ENCODE assay signal across 8 cellular contexts in the genomic region with DNA sequence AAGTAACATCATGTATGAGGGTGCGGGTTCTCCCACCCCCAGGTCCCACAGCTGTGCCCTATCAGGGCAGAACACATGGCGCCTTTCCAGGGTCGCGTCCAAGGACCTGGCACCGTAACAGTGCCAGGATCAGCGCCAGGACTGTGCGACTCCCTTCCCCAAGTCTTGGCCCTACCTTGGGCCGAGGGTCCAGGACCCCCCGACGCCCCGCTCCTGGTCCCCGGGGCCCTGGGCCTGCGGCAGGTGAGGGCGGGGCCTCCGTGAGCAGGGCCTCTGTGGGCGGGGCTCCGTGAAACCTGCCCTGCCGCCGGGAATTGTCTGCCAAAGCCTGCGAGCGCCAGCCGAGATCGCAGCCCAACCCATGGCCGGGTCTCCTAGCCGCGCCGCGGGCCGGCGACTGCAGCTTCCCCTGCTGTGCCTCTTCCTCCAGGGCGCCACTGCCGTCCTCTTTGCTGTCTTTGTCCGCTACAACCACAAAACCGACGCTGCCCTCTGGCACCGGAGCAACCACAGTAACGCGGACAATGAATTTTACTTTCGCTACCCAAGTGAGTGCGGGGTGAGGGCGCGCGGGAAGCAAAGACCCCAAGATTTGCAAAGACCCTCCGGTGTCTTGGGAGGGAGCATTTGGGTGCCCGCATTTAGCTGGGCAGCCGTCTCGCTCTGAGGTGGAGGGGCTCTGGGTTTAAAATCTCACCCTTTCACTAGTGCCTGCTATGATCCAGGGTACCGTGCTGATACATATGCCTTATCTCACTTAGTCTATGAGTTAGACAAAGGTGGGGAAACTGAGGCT. TPM values are rescaled to one million over a fixed set of nuclear protein-coding genes. Genes with fewer than 3 reads are reported as not detected.
DNase-seq lines count a peak whose midpoint lies in the region; ATAC-seq and TF ChIP-seq lines count a peak whose summit lies in the region.

A gene with protein sequence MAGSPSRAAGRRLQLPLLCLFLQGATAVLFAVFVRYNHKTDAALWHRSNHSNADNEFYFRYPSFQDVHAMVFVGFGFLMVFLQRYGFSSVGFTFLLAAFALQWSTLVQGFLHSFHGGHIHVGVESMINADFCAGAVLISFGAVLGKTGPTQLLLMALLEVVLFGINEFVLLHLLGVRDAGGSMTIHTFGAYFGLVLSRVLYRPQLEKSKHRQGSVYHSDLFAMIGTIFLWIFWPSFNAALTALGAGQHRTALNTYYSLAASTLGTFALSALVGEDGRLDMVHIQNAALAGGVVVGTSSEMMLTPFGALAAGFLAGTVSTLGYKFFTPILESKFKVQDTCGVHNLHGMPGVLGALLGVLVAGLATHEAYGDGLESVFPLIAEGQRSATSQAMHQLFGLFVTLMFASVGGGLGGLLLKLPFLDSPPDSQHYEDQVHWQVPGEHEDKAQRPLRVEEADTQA (plus strand): TSS at position 323 of the 796 bp plus-strand sequence. CDS start 39 bp downstream, at position 362.

- H3K4me3 Mint-ChIP-seq in activated CD4-positive, alpha-beta T cell treated with anti-CD3 and anti-CD28 coated beads for 36 hours: peak within 1 kb of the TSS; percentile 47

- no peaks in the 10 kb centered on the region for H3K9me3 ChIP-seq in effector memory CD4-positive, alpha-beta T cell (ENCODE audit: control insufficient read depth, low read length)
- no peaks in the 10 kb centered on the region for H3K9me3 ChIP-seq in mucosa of descending colon

- H3K27me3 Mint-ChIP-seq in activated CD4-positive, alpha-beta T cell treated with anti-CD3 and anti-CD28 coated beads for 36 hours: peaks cover 23% of the 10 kb centered on the region

- intact Hi-C loops in activated CD4-positive, alpha-beta T cell treated with anti-CD3 and anti-CD28 coated beads for 36 hours (cut with DNase I, micrococcal nuclease): loop anchor here in 1 of 2 experiments (2.0 kb wide), 1 partner anchor 20 kb away; no protein-coding TSS in a partner anchor
- intact Hi-C loops in mucosa of descending colon (cut with DNase I, micrococcal nuclease): no loop called here

- no peak within 1 kb of the TSS for H3K27ac Mint-ChIP-seq in activated CD4-positive, alpha-beta T cell treated with anti-CD3 and anti-CD28 coated beads for 36 hours

- H3K36me3 ChIP-seq in effector memory CD4-positive, alpha-beta T cell (ENCODE audit: control insufficient read depth, insufficient read depth, low read length): no peaks in the 10 kb centered on the region
- no peaks in the 10 kb centered on the region for H3K36me3 ChIP-seq in mucosa of descending colon (ENCODE audit: low read depth)

- TF ChIP-seq CTCF in mucosa of descending colon (IDR thresholded peaks at IDR 0.05): no peak

- POLR2A ChIA-PET in activated CD4-positive, alpha-beta T cell treated with anti-CD3 and anti-CD28 coated beads for 36 hours (lab: Charles Lee): no interaction called here

- no peaks in the 10 kb centered on the region for H3K9me3 Mint-ChIP-seq in activated CD4-positive, alpha-beta T cell treated with anti-CD3 and anti-CD28 coated beads for 36 hours (ENCODE audit: low read depth)

- H3K27me3 ChIP-seq in effector memory CD4-positive, alpha-beta T cell (replicated peaks; ENCODE audit: control insufficient read depth, insufficient read depth, low read length, poor library complexity, severe bottlenecking): peaks cover 22% of the 10 kb centered on the region

- ATAC-seq in activated CD4-positive, alpha-beta T cell treated with anti-CD3 and anti-CD28 coated beads for 36 hours: peak; percentile 51
- peak; percentile 93 for ATAC-seq in mucosa of descending colon
- ATAC-seq in HG03457 (IDR thresholded peaks at IDR 0.05; ENCODE audit: unreplicated experiment): no peak

- H3K4me1 ChIP-seq in effector memory CD4-positive, alpha-beta T cell (ENCODE audit: control insufficient read depth, insufficient read depth, low read length, poor library complexity, severe bottlenecking): peaks cover 3% of the 10 kb centered on the region
- no peaks in the 10 kb centered on the region for H3K4me1 ChIP-seq in mucosa of descending colon (ENCODE audit: low read depth)

- peaks cover 2% of the 10 kb centered on the region for H3K4me1 Mint-ChIP-seq in activated CD4-positive, alpha-beta T cell treated with anti-CD3 and anti-CD28 coated beads for 36 hours

- DNase-seq in activated CD4-positive, alpha-beta T cell treated with anti-CD3 and anti-CD28 coated beads for 36 hours: peak; percentile 35
- DNase-seq in activated CD4-positive, alpha-beta T cell treated with anti-CD3 and anti-CD28 coated beads, Interleukin-2, amount 50 U/mL, for 48 hours: no peak
- DNase-seq in RPMI7951 (ENCODE audit: low read depth): peak; percentile 37
- DNase-seq in effector memory CD4-positive, alpha-beta T cell: no peak
- peak in 2 of 3 donors; percentile 77 to 80 for DNase-seq in mucosa of descending colon
- DNase-seq in effector CD4-positive, alpha-beta T cell: no peak
- DNase-seq in NCI-H446 treated with DMSO at 0.1 percent for 48 hours (lab: John Stamatoyannopoulos, UW): no peak

- CTCF ChIA-PET in activated CD4-positive, alpha-beta T cell treated with anti-CD3 and anti-CD28 coated beads for 36 hours (lab: Charles Lee): interaction anchor here (0.6 to 1.4 kb wide), 2 partner anchors 16 to 253 kb away, joined by 3 to 7 read pairs; no protein-coding TSS in a partner anchor

- H3K4me3 ChIP-seq in effector memory CD4-positive, alpha-beta T cell (ENCODE audit: insufficient read depth, low read depth, low read length, poor library complexity, severe bottlenecking): peak within 1 kb of the TSS; percentile 31
- no peak within 1 kb of the TSS for H3K4me3 ChIP-seq in mucosa of descending colon

- H3K36me3 Mint-ChIP-seq in activated CD4-positive, alpha-beta T cell treated with anti-CD3 and anti-CD28 coated beads for 36 hours (ENCODE audit: low read depth): no peaks in the 10 kb centered on the region

- H3K27ac ChIP-seq in effector memory CD4-positive, alpha-beta T cell (ENCODE audit: insufficient read depth, low read length, poor library complexity, severe bottlenecking): no peak within 1 kb of the TSS

RNA-seq across cellular contexts. Expression of the gene that starts here (rescaled TPM):
- not detected for total RNA-seq in activated CD4-positive, alpha-beta T cell treated with anti-CD3 and anti-CD28 coated beads for 36 hours
- total RNA-seq in RPMI7951 (2014; rRNA removed; shearing (Covaris generic)): not detected in 2 replicates
- total RNA-seq in mucosa of descending colon: not detected

Comparison
In these comparisons a context has a peak if more than half of its experiments do, and no peak if none do; other contexts are left out.
1. Peak in DNase-seq and ATAC-seq in activated CD4-positive, alpha-beta T cell treated with anti-CD3 and anti-CD28 coated beads for 36 hours; RNA of the gene not detected or under 1 TPM.
2. Peak in DNase-seq in RPMI7951; RNA of the gene not detected or under 1 TPM.
3. Peak in DNase-seq and ATAC-seq in mucosa of descending colon; RNA of the gene not detected or under 1 TPM.